In the genomic region with DNA sequence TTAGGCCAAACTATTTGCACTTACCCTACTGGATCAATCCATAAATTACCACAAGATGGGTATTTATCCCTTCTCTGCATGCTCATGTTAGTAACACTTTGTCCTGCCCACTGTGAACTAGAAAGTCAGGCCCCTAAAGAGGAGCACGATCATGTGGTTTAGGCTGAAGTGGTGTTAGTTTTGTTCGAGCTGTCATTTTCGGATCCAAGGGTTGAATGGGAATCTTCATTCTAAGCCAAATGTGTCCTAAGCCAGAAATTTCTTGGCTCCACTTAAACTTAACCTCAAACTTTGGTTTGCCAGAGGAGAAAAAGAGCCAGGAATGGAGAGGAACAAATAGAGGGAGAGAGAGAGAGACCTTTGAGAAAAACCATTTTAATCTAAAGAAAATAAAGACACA, we compare ENCODE assay signal across 17 cellular contexts.
A peak's percentile ranks its signal among the peaks of the same experiment; 100 is the strongest.
DNase-seq lines count a peak whose midpoint lies in the region; ATAC-seq, FAIRE-seq and TF ChIP-seq lines count a peak whose summit lies in the region.
"Had no signal": no experiment of that assay in that cellular context is flagged by ENCODE, and none has a peak within 500 bp of the region (broad histone marks: within the 10 kb centered on the region; RNA-seq: fewer than 3 reads in every experiment).

No MANE protein-coding gene starts in this region.

- no peaks in the 10 kb centered on the region for H3K36me3 ChIP-seq in keratinocyte (ENCODE audit: control insufficient read depth in 2 of 2, extremely low read depth in 1 of 2, insufficient read depth in 2 of 2, low read length in 2 of 2)
- no peaks in the 10 kb centered on the region for H3K36me3 ChIP-seq in gastrocnemius medialis
- H3K36me3 ChIP-seq: transverse colon had no signal

- no peaks in the 10 kb centered on the region for H4K20me1 ChIP-seq in keratinocyte (ENCODE audit: control insufficient read depth, extremely low read depth, insufficient read depth, low read length)

- H3K9me3 ChIP-seq in keratinocyte (ENCODE audit: control insufficient read depth, low read depth, low read length) (no peaks in the 10 kb centered on the region), gastrocnemius medialis (no peaks in the 10 kb centered on the region)
- H3K9me3 ChIP-seq: transverse colon had no signal

- dilution Hi-C loops in keratinocyte (cut with MboI; ENCODE audit: extremely low pct_ligation_motif_present, low sequenced_read_pairs), result no loop called here

- no peak overlapping the region for H3K27ac ChIP-seq in keratinocyte (ENCODE audit: control insufficient read depth, insufficient read depth, low read length)
- no peak overlapping the region for H3K27ac ChIP-seq in gastrocnemius medialis
- H3K27ac ChIP-seq: parathyroid adenoma had no signal

- H3K27me3 ChIP-seq in keratinocyte (ENCODE audit: control insufficient read depth, extremely low read depth, insufficient read depth, low read length) (no peaks in the 10 kb centered on the region), gastrocnemius medialis (no peaks in the 10 kb centered on the region)
- H3K27me3 ChIP-seq: transverse colon had no signal

- intact Hi-C loops in gastrocnemius medialis (cut with DNase I; ENCODE audit: low total_unique reads), result no loop called here

- TF ChIP-seq CTCF in fibroblast of pulmonary artery (IDR thresholded peaks at IDR 0.05; ENCODE audit: low read length, missing control alignments) (no peak), keratinocyte (optimal IDR thresholded peaks at IDR 0.05 in 1 of 3, IDR thresholded peaks at IDR 0.05 in 1 of 3, conservative IDR thresholded peaks at IDR 0.05 in 1 of 3; ENCODE audit: extremely low read depth in 1 of 3, insufficient read depth in 2 of 3, low read length in 3 of 3) (no peak), gastrocnemius medialis (IDR thresholded peaks at IDR 0.05 in 4 of 5, conservative IDR thresholded peaks at IDR 0.05 in 1 of 5) (no peak)

- H3K4me2 ChIP-seq in keratinocyte (ENCODE audit: control insufficient read depth, extremely low read depth, insufficient read depth, low read depth, low read length), result no peak overlapping the region

- no peaks in the 10 kb centered on the region for H3K4me1 ChIP-seq in keratinocyte (ENCODE audit: control insufficient read depth, extremely low read depth, insufficient read depth, low read length)
- peaks cover 14 to 15% of the 10 kb centered on the region in 2 donors for H3K4me1 ChIP-seq in gastrocnemius medialis
- H3K4me1 ChIP-seq: parathyroid adenoma had no signal

- H3K9me1 ChIP-seq in keratinocyte (ENCODE audit: control insufficient read depth, extremely low read depth, insufficient read depth, low read length), result no peaks in the 10 kb centered on the region

- peak; percentile 77 for DNase-seq in astrocyte of the hippocampus (ENCODE audit: low read depth, low spot score)
- peak; percentile 38 for DNase-seq in fibroblast of pulmonary artery (ENCODE audit: low read depth)
- DNase-seq in keratinocyte (ENCODE audit: low read depth, low spot score), result no peak
- DNase-seq in gastrocnemius medialis, result no peak
- DNase-seq in HPDE6-E6E7 (ENCODE audit: extremely low spot score), result no peak
- DNase-seq: CD8-positive, alpha-beta T cell; DMS153; GDM1; natural killer cell; NCI-H1105 treated with DMSO at 0.1 percent for 48 hours; NCI-H524 treated with DMSO at 0.1 percent for 48 hours; small intestine; SW 1271; transverse colon had no signal

- in situ Hi-C loops in gastrocnemius medialis (cut with MboI; ENCODE audit: low sequenced_read_pairs in 4 of 4), result no loop called here

- FAIRE-seq in keratinocyte (lab: Jason Lieb, UNC), result no peak
- FAIRE-seq: small intestine had no signal

- no peak overlapping the region for H3K9ac ChIP-seq in keratinocyte (ENCODE audit: control insufficient read depth, extremely low read depth, insufficient read depth, low read length)
- H3K9ac ChIP-seq: parathyroid adenoma had no signal

- ATAC-seq in gastrocnemius medialis, result peak; percentile 56 to 62
- ATAC-seq in GM18861 (IDR thresholded peaks at IDR 0.05; ENCODE audit: unreplicated experiment), result no peak
- ATAC-seq in GM21529 (IDR thresholded peaks at IDR 0.05; ENCODE audit: unreplicated experiment), result no peak
- ATAC-seq: CD8-positive, alpha-beta T cell; natural killer cell had no signal

- H2AFZ ChIP-seq in keratinocyte (ENCODE audit: control insufficient read depth, low read length), result peak overlapping the region; percentile 42
- H2AFZ ChIP-seq: parathyroid adenoma had no signal

- no peaks in the 10 kb centered on the region for H3K79me2 ChIP-seq in keratinocyte (ENCODE audit: control insufficient read depth, insufficient read depth, low read length)
- H3K79me2 ChIP-seq: parathyroid adenoma had no signal

- no peak overlapping the region for H3K4me3 ChIP-seq in fibroblast of pulmonary artery (replicated peaks; ENCODE audit: low read depth, low read length)
- H3K4me3 ChIP-seq in keratinocyte (ENCODE audit: control insufficient read depth in 2 of 3, extremely low read depth in 1 of 3, insufficient read depth in 2 of 3, low read depth in 1 of 3, low read length in 3 of 3), result no peak overlapping the region
- no peak overlapping the region for H3K4me3 ChIP-seq in gastrocnemius medialis
- H3K4me3 ChIP-seq: transverse colon had no signal

- TF ChIP-seq POLR2A in gastrocnemius medialis (IDR thresholded peaks at IDR 0.05), result no peak

Comparison
In these comparisons a context has a peak if more than half of its experiments do, and no peak if none do; other contexts are left out.
1. DNase-seq: peak in astrocyte of the hippocampus (single experiment) and fibroblast of pulmonary artery (single experiment); none in keratinocyte (single experiment), gastrocnemius medialis (0 of 2) and HPDE6-E6E7 (single experiment).
2. ATAC-seq: peak in gastrocnemius medialis (2 of 2); none in GM18861 (single experiment) and GM21529 (single experiment).